In genomic region chr20:62864207-62864606, GRCh38 we compare ENCODE assay signal across 6 cellular contexts.
"Had no signal": no experiment of that assay in that cellular context is flagged by ENCODE, and none has a peak within 500 bp of the region (broad histone marks: within the 10 kb centered on the region; RNA-seq: fewer than 3 reads in every experiment).

No MANE protein-coding gene starts in this region.

- ATAC-seq: GM23338 had no signal

- DNase-seq: H9, HCEC 1CT, KG1 had no signal

- FAIRE-seq: H1, H54 had no signal

- H3K4me2 ChIP-seq: GM23338 had no signal

- H2AFZ ChIP-seq: GM23338 had no signal

- H3K4me3 ChIP-seq: GM23338 had no signal
